Comparison of ENCODE assay signal across 9 cellular contexts in the genomic region with DNA sequence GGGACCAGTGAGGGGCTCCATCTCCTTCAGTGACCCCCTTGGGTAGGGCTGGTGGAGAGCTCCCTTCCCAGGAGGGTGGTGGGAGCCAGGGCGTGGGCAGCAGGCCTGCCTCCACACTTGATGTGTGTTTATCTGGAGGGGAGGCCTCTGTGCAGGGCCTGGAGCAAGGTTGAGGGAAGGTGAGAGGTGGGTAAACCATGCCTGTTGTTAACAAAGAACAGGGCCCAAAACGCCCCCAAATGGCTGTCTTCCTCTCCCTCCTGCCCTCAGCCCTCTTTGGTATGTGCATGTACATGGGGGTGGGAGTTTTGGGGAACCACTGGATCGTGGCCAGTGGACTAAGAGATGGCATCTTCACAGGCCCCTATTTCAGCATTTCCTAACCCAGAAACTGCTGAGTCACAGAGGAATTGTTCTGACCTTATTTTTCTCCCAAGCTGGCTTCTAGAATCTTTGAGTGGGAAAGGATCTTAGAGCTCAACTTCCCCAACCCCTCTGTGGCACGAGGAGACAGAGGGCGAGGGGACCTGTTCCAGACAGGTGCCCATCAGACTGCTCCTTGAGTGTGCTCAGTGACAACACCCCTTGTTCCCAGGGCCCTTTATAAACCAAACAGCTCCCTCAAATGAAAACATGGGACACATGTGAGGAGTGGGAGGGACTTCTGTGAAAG. TPM values are rescaled to one million over a fixed set of nuclear protein-coding genes. Genes with fewer than 3 reads are reported as not detected.
DNase-seq lines count a peak whose midpoint lies in the region; ATAC-seq and TF ChIP-seq lines count a peak whose summit lies in the region.
"Had no signal": no experiment of that assay in that cellular context is flagged by ENCODE, and none has a peak within 500 bp of the region (broad histone marks: within the 10 kb centered on the region; RNA-seq: fewer than 3 reads in every experiment).

No MANE protein-coding gene starts in this region.

- no peak overlapping the region for H3K9ac ChIP-seq in H9 (ENCODE audit: extremely low read depth, insufficient read length, low read length)

- no peaks in the 10 kb centered on the region for H3K9me3 ChIP-seq in AG04450 (ENCODE audit: control insufficient read depth, insufficient read depth, low read length)
- H3K9me3 ChIP-seq in H9 (ENCODE audit: control insufficient read depth, low read depth, low read length): no peaks in the 10 kb centered on the region
- H3K9me3 ChIP-seq in naive thymus-derived CD4-positive, alpha-beta T cell (ENCODE audit: control insufficient read depth in 2 of 3, low read length in 3 of 3): no peaks in the 10 kb centered on the region

- no peak overlapping the region for H3K4ac ChIP-seq in H9 (ENCODE audit: low read depth, low read length)

- H3K27me3 Mint-ChIP-seq in H9 (ENCODE audit: low read depth): peaks cover 31% of the 10 kb centered on the region
- H3K27me3 Mint-ChIP-seq in dendritic cell treated with granulocyte-macrophage colony-stimulating factor and Interleukin-4, amounts not matched to agents 40 ng/mL and 50 ng/mL, for 4 days: peaks cover 3% of the 10 kb centered on the region
- no peaks in the 10 kb centered on the region for H3K27me3 Mint-ChIP-seq in osteocyte (ENCODE audit: unreplicated experiment)
- peaks cover 0 to 7% (median 0%) of the 10 kb centered on the region in 5 donors for H3K27me3 Mint-ChIP-seq in naive thymus-derived CD4-positive, alpha-beta T cell

- no peak for TF ChIP-seq CTCF in AG04450 (IDR thresholded peaks at IDR 0.05; ENCODE audit: low read depth, low read length)
- TF ChIP-seq CTCF in H9 (conservative IDR thresholded peaks at IDR 0.05): no peak
- TF ChIP-seq CTCF in osteocyte (IDR thresholded peaks at IDR 0.05): no peak

- no peak overlapping the region for H2AFZ ChIP-seq in H9 (ENCODE audit: low read length)

- peaks cover 3% of the 10 kb centered on the region; the same call in 1 of the 2 replicates for H3K4me1 ChIP-seq in H9 (ENCODE audit: insufficient read depth, low read length)
- peaks cover 7 to 8% of the 10 kb centered on the region in 2 donors for H3K4me1 ChIP-seq in naive thymus-derived CD4-positive, alpha-beta T cell (ENCODE audit: control insufficient read depth in 2 of 2, insufficient read depth in 2 of 2, low read length in 2 of 2)

- no peak for ATAC-seq in naive thymus-derived CD4-positive, alpha-beta T cell

- DNase-seq in AG04450 (ENCODE audit: low read depth, low spot score) (no peak), H9 (no peak), osteocyte (ENCODE audit: extremely low spot score, unreplicated experiment) (no peak), NCI-H748 (lab: John Stamatoyannopoulos, UW; ENCODE audit: unreplicated experiment) (no peak), NCI-H2107 treated with DMSO at 0.1 percent for 48 hours (lab: John Stamatoyannopoulos, UW; ENCODE audit: unreplicated experiment) (no peak)
- DNase-seq in activated CD4-positive, CD25-positive, alpha-beta regulatory T cell (lab: John Stamatoyannopoulos, UW): no peak
- no peak for DNase-seq in naive thymus-derived CD4-positive, alpha-beta T cell
- DNase-seq: GDM1 had no signal

- no peak overlapping the region for H4K8ac ChIP-seq in H9 (replicated peaks; ENCODE audit: insufficient read length, low read depth, low read length)

- no peak overlapping the region for H3K18ac ChIP-seq in H9 (ENCODE audit: insufficient read length, low read depth, low read length)

- CTCF ChIA-PET in AG04450 (lab: Charles Lee): interaction anchor here (0.5 to 12.2 kb wide), 14 partner anchors 8 to 842 kb away, joined by 3 to 152 read pairs (median 4); a partner anchor contains a TSS
- CTCF ChIA-PET in naive thymus-derived CD4-positive, alpha-beta T cell (lab: Charles Lee): interaction anchor here (0.8 to 18.2 kb wide), 9 partner anchors 10 to 62 kb away, joined by 3 to 346 read pairs (median 7); no protein-coding TSS in a partner anchor

- no peak overlapping the region for H3K4me3 ChIP-seq in AG04450 (ENCODE audit: low read depth, low read length)
- H3K4me3 ChIP-seq in naive thymus-derived CD4-positive, alpha-beta T cell (ENCODE audit: low read length): no peak overlapping the region

- no peak overlapping the region for H2BK15ac ChIP-seq in H9 (ENCODE audit: low read depth, low read length)

- POLR2A ChIA-PET in AG04450 (lab: Yijun Ruan, JAX): interaction anchor here (1.1 kb wide), 1 partner anchor 34 kb away, joined by 6 read pairs; no protein-coding TSS in a partner anchor
- POLR2A ChIA-PET in naive thymus-derived CD4-positive, alpha-beta T cell (lab: Charles Lee): interaction anchor here (0.9 to 4.4 kb wide), 9 partner anchors 18 to 107 kb away, joined by 3 to 19 read pairs (median 4); no protein-coding TSS in a partner anchor

- H3T11ph ChIP-seq in H9 (ENCODE audit: low read length): no peak overlapping the region

- H3K4me1 Mint-ChIP-seq in H9: peaks cover 28 to 46% of the 10 kb centered on the region in 2 experiments
- peaks cover 60% of the 10 kb centered on the region for H3K4me1 Mint-ChIP-seq in dendritic cell treated with granulocyte-macrophage colony-stimulating factor and Interleukin-4, amounts not matched to agents 40 ng/mL and 50 ng/mL, for 4 days (ENCODE audit: low read depth)
- H3K4me1 Mint-ChIP-seq in osteocyte (ENCODE audit: unreplicated experiment): peaks cover 38% of the 10 kb centered on the region
- peaks cover 20 to 57% (median 35%) of the 10 kb centered on the region in 7 donors for H3K4me1 Mint-ChIP-seq in naive thymus-derived CD4-positive, alpha-beta T cell

- no CpG with 5 or more reads among the region's 5 CpGs for WGBS in H9 (ENCODE audit: extremely low coverage, insufficient read length, low lambda C conversion rate)

- no peak overlapping the region for H3K56ac ChIP-seq in H9 (ENCODE audit: insufficient read length, low read depth, low read length)

- H4K20me1 ChIP-seq in H9 (ENCODE audit: control insufficient read depth, insufficient read depth, insufficient read length): peaks cover 2% of the 10 kb centered on the region

- no peak overlapping the region for H3K14ac ChIP-seq in H9 (ENCODE audit: insufficient read depth, low read length)

- H3K27me3 ChIP-seq in AG04450 (ENCODE audit: control insufficient read depth, insufficient read depth, low read length) (no peaks in the 10 kb centered on the region), H9 (ENCODE audit: insufficient read depth, low read length) (no peaks in the 10 kb centered on the region)
- no peaks in the 10 kb centered on the region for H3K27me3 ChIP-seq in naive thymus-derived CD4-positive, alpha-beta T cell (ENCODE audit: control insufficient read depth in 2 of 2, insufficient read depth in 2 of 2, low read length in 2 of 2)

- H3K36me3 Mint-ChIP-seq in H9 (ENCODE audit: insufficient read depth in 1 of 3, low read depth in 3 of 3): peaks cover 0 to 1% (median 0%) of the 10 kb centered on the region in 3 experiments; a peak in 2 of 7 replicates
- peaks cover 26% of the 10 kb centered on the region for H3K36me3 Mint-ChIP-seq in dendritic cell treated with granulocyte-macrophage colony-stimulating factor and Interleukin-4, amounts not matched to agents 40 ng/mL and 50 ng/mL, for 4 days (ENCODE audit: low read depth)
- no peaks in the 10 kb centered on the region for H3K36me3 Mint-ChIP-seq in osteocyte (ENCODE audit: unreplicated experiment)
- peaks cover 0 to 4% (median 0%) of the 10 kb centered on the region in 5 donors for H3K36me3 Mint-ChIP-seq in naive thymus-derived CD4-positive, alpha-beta T cell

- no peak overlapping the region for H2BK5ac ChIP-seq in H9 (ENCODE audit: insufficient read length, low read length)

- H3K27ac ChIP-seq in AG04450 (ENCODE audit: low read depth, low read length) (peak overlapping the region; percentile 61), H9 (ENCODE audit: insufficient read length, low read depth, low read length) (no peak overlapping the region)
- no peak overlapping the region for H3K27ac ChIP-seq in naive thymus-derived CD4-positive, alpha-beta T cell (ENCODE audit: low read depth, low read length)

- H3K79me2 ChIP-seq in H9 (ENCODE audit: insufficient read depth, low read length): no peaks in the 10 kb centered on the region

- H4K91ac ChIP-seq in H9 (ENCODE audit: insufficient read length, low read depth, low read length): no peak overlapping the region

- H2BK12ac ChIP-seq in H9 (ENCODE audit: insufficient read length, low read depth, low read length): no peak overlapping the region

- no peak overlapping the region for H2AK5ac ChIP-seq in H9 (ENCODE audit: insufficient read length, low read length)

- H3K9me3 Mint-ChIP-seq in H9 (no peaks in the 10 kb centered on the region), osteocyte (ENCODE audit: unreplicated experiment) (no peaks in the 10 kb centered on the region)
- no peaks in the 10 kb centered on the region for H3K9me3 Mint-ChIP-seq in dendritic cell treated with granulocyte-macrophage colony-stimulating factor and Interleukin-4, amounts not matched to agents 40 ng/mL and 50 ng/mL, for 4 days
- peaks cover 0 to 2% (median 0%) of the 10 kb centered on the region in 11 donors for H3K9me3 Mint-ChIP-seq in naive thymus-derived CD4-positive, alpha-beta T cell

- no peak overlapping the region for H3K4me2 ChIP-seq in H9 (ENCODE audit: insufficient read depth, insufficient read length, low read length)

- H3K4me3 Mint-ChIP-seq in H9 (no peak overlapping the region), osteocyte (ENCODE audit: unreplicated experiment) (no peak overlapping the region)
- H3K4me3 Mint-ChIP-seq in dendritic cell treated with granulocyte-macrophage colony-stimulating factor and Interleukin-4, amounts not matched to agents 40 ng/mL and 50 ng/mL, for 4 days: peak overlapping the region; percentile 26
- peak overlapping the region in 1 of 10 donors; percentile 31 for H3K4me3 Mint-ChIP-seq in naive thymus-derived CD4-positive, alpha-beta T cell

- H3K36me3 ChIP-seq in naive thymus-derived CD4-positive, alpha-beta T cell (ENCODE audit: control insufficient read depth in 2 of 3, insufficient read depth in 3 of 3, low read length in 3 of 3): no peaks in the 10 kb centered on the region

- H2BK120ac ChIP-seq in H9 (ENCODE audit: low read depth, low read length, poor library complexity, severe bottlenecking): no peak overlapping the region

- intact Hi-C loops in dendritic cell treated with granulocyte-macrophage colony-stimulating factor and Interleukin-4, amounts not matched to agents 40 ng/mL and 50 ng/mL, for 4 days (cut with micrococcal nuclease): loop anchor here (2.0 to 5.0 kb wide), 2 partner anchors 58 to 124 kb away; no protein-coding TSS in a partner anchor
- intact Hi-C loops in naive thymus-derived CD4-positive, alpha-beta T cell (cut with micrococcal nuclease): no loop called here

- peaks cover 6% of the 10 kb centered on the region for H3K23me2 ChIP-seq in H9 (ENCODE audit: insufficient read length, low read depth, low read length, poor library complexity, severe bottlenecking)

- no peak overlapping the region for H4K5ac ChIP-seq in H9 (ENCODE audit: insufficient read length, low read depth, low read length)

- no peak overlapping the region for H3K23ac ChIP-seq in H9 (ENCODE audit: insufficient read length, low read depth, low read length)

- H3K27ac Mint-ChIP-seq in H9 (peak overlapping the region in 2 of 3 experiments; percentile 77 to 94; a peak in 3 of 7 replicates), osteocyte (ENCODE audit: unreplicated experiment) (peak overlapping the region; percentile 71)
- H3K27ac Mint-ChIP-seq in dendritic cell treated with granulocyte-macrophage colony-stimulating factor and Interleukin-4, amounts not matched to agents 40 ng/mL and 50 ng/mL, for 4 days: peak overlapping the region; percentile 89
- H3K27ac Mint-ChIP-seq in naive thymus-derived CD4-positive, alpha-beta T cell: peak overlapping the region in 2 of 9 donors; percentile 23 to 38

- H3K79me1 ChIP-seq in H9 (ENCODE audit: insufficient read depth, low read depth, low read length, poor library complexity, severe bottlenecking): no peaks in the 10 kb centered on the region

- H2BK20ac ChIP-seq in H9 (ENCODE audit: low read depth, low read length, poor library complexity, severe bottlenecking): no peak overlapping the region

RNA-seq across cellular contexts. Expression of a gene that starts 3.6 kb away (rescaled TPM):
- polyA plus RNA-seq in AG04450 (2011; rRNA removed): 7.8 and 9.0 TPM in 2 replicates
- polyA minus RNA-seq in AG04450 (2011; rRNA and poly(A)+ RNA removed): 9.3 and 12.2 TPM in 2 replicates
- total RNA-seq in H9 (2021): 10.6 TPM in 2 replicates
- 21.2 and 21.6 TPM in 2 replicates for total RNA-seq in osteocyte
- 10 to 100 TPM in 2 of 5 experiments, 1 to 10 TPM in 3; 6.7 to 14.3 (median 10.0) TPM for total RNA-seq in naive thymus-derived CD4-positive, alpha-beta T cell
- 10 to 100 TPM; 12.5 to 15.6 TPM for polyA plus RNA-seq in naive thymus-derived CD4-positive, alpha-beta T cell

RNA-seq across cellular contexts. Expression of a gene that starts 17.9 kb away (rescaled TPM):
- polyA plus RNA-seq in AG04450 (2011; rRNA removed): 1.7 and 2.1 TPM in 2 replicates
- 2.7 and 3.4 TPM in 2 replicates for polyA minus RNA-seq in AG04450 (2011; rRNA and poly(A)+ RNA removed)
- total RNA-seq in H9 (2021) (5.6 and 7.4 TPM in 2 replicates), osteocyte (1.2 and 1.9 TPM in 2 replicates)
- total RNA-seq in naive thymus-derived CD4-positive, alpha-beta T cell: 1 to 10 TPM in 2 of 5 experiments, under 1 TPM in 2, not detected in 1; 0.08 to 1.9 (median 1.1) TPM
- polyA plus RNA-seq in naive thymus-derived CD4-positive, alpha-beta T cell: under 1 TPM in 1 of 2 donors, not detected in 1; 0.15 TPM

RNA-seq across cellular contexts. Expression of a gene that starts 43.1 kb away (rescaled TPM):
- polyA plus RNA-seq in AG04450 (2011; rRNA removed): 17.1 and 22.1 TPM in 2 replicates
- polyA minus RNA-seq in AG04450 (2011; rRNA and poly(A)+ RNA removed): 22.5 and 25.5 TPM in 2 replicates
- total RNA-seq in H9 (2021): 69.3 and 72.1 TPM in 2 replicates
- total RNA-seq in osteocyte: 114 and 120 TPM in 2 replicates
- total RNA-seq in naive thymus-derived CD4-positive, alpha-beta T cell: 100 to 1,000 TPM; 150 to 194 (median 188) TPM
- 10 to 100 TPM; 16.7 to 36.7 TPM for polyA plus RNA-seq in naive thymus-derived CD4-positive, alpha-beta T cell

RNA-seq across cellular contexts. Expression of a gene that starts 51.3 kb away (rescaled TPM):
- polyA plus RNA-seq in AG04450 (2011; rRNA removed): 0.07 and 0.10 TPM in 2 replicates
- 0.09 TPM in 1 of 2 replicates, not detected in the other for polyA minus RNA-seq in AG04450 (2011; rRNA and poly(A)+ RNA removed)
- total RNA-seq in H9 (2021): not detected in 2 replicates
- not detected in 2 replicates for total RNA-seq in osteocyte
- total RNA-seq in naive thymus-derived CD4-positive, alpha-beta T cell: not detected
- polyA plus RNA-seq in naive thymus-derived CD4-positive, alpha-beta T cell: not detected
